9 cellular contexts compared by ENCODE assay signal in genomic region chr9:129994947-129995346, GRCh38. TPM values are rescaled to one million over a fixed set of nuclear protein-coding genes. Genes with fewer than 3 reads are reported as not detected.
DNase-seq lines count a peak whose midpoint lies in the region; ATAC-seq and TF ChIP-seq lines count a peak whose summit lies in the region.
"Had no signal": no experiment of that assay in that cellular context is flagged by ENCODE, and none has a peak within 500 bp of the region (broad histone marks: within the 10 kb centered on the region; RNA-seq: fewer than 3 reads in every experiment).

No MANE protein-coding gene starts in this region.

- H2BK5ac ChIP-seq in mesendoderm (ENCODE audit: low read length), result no peak overlapping the region

- H3K4ac ChIP-seq in mesendoderm (ENCODE audit: low read depth, low read length), result no peak overlapping the region

- H2AK5ac ChIP-seq in mesendoderm (ENCODE audit: low read length), result no peak overlapping the region

- H3K9me2 ChIP-seq in OCI-LY7 (ENCODE audit: insufficient read depth, low read length), result no peaks in the 10 kb centered on the region

- H4K5ac ChIP-seq in mesendoderm (ENCODE audit: low read length), result no peak overlapping the region

- peaks cover 7% of the 10 kb centered on the region for H3K36me3 ChIP-seq in A673 (ENCODE audit: insufficient read depth, low read length, poor library complexity, severe bottlenecking)
- peaks cover 37% of the 10 kb centered on the region for H3K36me3 ChIP-seq in OCI-LY7 (ENCODE audit: insufficient read depth, low read length)
- H3K36me3 ChIP-seq in neutrophil, result peaks cover 10% of the 10 kb centered on the region
- peaks cover 5% of the 10 kb centered on the region for H3K36me3 ChIP-seq in left ventricle myocardium inferior
- H3K36me3 ChIP-seq in WERI-Rb-1, result no peaks in the 10 kb centered on the region; the same call in none of the 2 replicates
- no peaks in the 10 kb centered on the region for H3K36me3 ChIP-seq in mesendoderm (ENCODE audit: control insufficient read depth, insufficient read depth, low read length)

- DNase-seq in A673 (ENCODE audit: low spot score) (no peak), OCI-LY7 (ENCODE audit: low spot score) (no peak), dermis blood vessel endothelial cell (peak; percentile 33), left ventricle myocardium inferior (no peak), WERI-Rb-1 (no peak), mesendoderm (no peak)
- DNase-seq: NCI-H2171 treated with DMSO at 0.1 percent for 48 hours had no signal

- H3K4me3 ChIP-seq in A673 (ENCODE audit: low read depth, low read length, poor library complexity, severe bottlenecking), result no peak overlapping the region
- peak overlapping the region; percentile 47 for H3K4me3 ChIP-seq in OCI-LY7 (ENCODE audit: low read depth, low read length, poor library complexity, severe bottlenecking)
- no peak overlapping the region for H3K4me3 ChIP-seq in neutrophil (ENCODE audit: low read depth in 1 of 2, low read length in 1 of 2)
- no peak overlapping the region for H3K4me3 ChIP-seq in left ventricle myocardium inferior
- H3K4me3 ChIP-seq in WERI-Rb-1 (ENCODE audit: low read depth, low read length), result no peak overlapping the region
- H3K4me3 ChIP-seq in mesendoderm (ENCODE audit: low read length), result no peak overlapping the region

- no peaks in the 10 kb centered on the region for H4K20me1 ChIP-seq in OCI-LY7 (ENCODE audit: insufficient read depth, low read length)

- POLR2A ChIA-PET in A673 (lab: Charles Lee; ENCODE audit: low non-redundant PET) (no interaction called here), OCI-LY7 (lab: Charles Lee) (interaction anchor here (0.6 to 6.8 kb wide), 10 partner anchors 9 to 272 kb away, joined by 3 to 42 read pairs (median 5); no protein-coding TSS in a partner anchor)

- no CpG with 5 or more reads among the region's 4 CpGs for WGBS in mesendoderm (ENCODE audit: extremely low coverage, insufficient coverage, low lambda C conversion rate)

- H3K4me2 ChIP-seq in OCI-LY7 (ENCODE audit: low read length), result peak overlapping the region; percentile 74
- no peak overlapping the region for H3K4me2 ChIP-seq in mesendoderm (ENCODE audit: low read length)

- no peaks in the 10 kb centered on the region for H3K9me3 ChIP-seq in A673 (ENCODE audit: low read depth, low read length, poor library complexity, severe bottlenecking)
- H3K9me3 ChIP-seq in OCI-LY7 (ENCODE audit: low read length), result no peaks in the 10 kb centered on the region
- H3K9me3 ChIP-seq in neutrophil, result no peaks in the 10 kb centered on the region
- no peaks in the 10 kb centered on the region for H3K9me3 ChIP-seq in left ventricle myocardium inferior (replicated peaks)
- no peaks in the 10 kb centered on the region for H3K9me3 ChIP-seq in WERI-Rb-1 (ENCODE audit: severe bottlenecking)

- peaks cover 100% of the 10 kb centered on the region for H3K79me2 ChIP-seq in OCI-LY7 (ENCODE audit: insufficient read depth, low read depth, low read length)
- no peaks in the 10 kb centered on the region for H3K79me2 ChIP-seq in mesendoderm (ENCODE audit: control insufficient read depth, insufficient read depth, low read length)

- TF ChIP-seq CTCF in A673 (conservative IDR thresholded peaks at IDR 0.05; ENCODE audit: low read depth, low read length) (no peak), OCI-LY7 (conservative IDR thresholded peaks at IDR 0.05; ENCODE audit: low read length) (no peak), neutrophil (IDR thresholded peaks at IDR 0.05) (no peak), left ventricle myocardium inferior (IDR thresholded peaks at IDR 0.05; ENCODE audit: borderline replicate concordance) (no peak), WERI-Rb-1 (IDR thresholded peaks at IDR 0.05; ENCODE audit: low read depth, low read length) (no peak)

- intact Hi-C loops in A673 (cut with micrococcal nuclease; ENCODE audit: unreplicated experiment) (no loop called here), OCI-LY7 (cut with micrococcal nuclease; ENCODE audit: unreplicated experiment) (loop anchor here (2.0 kb wide), 1 partner anchor 44 kb away; no protein-coding TSS in a partner anchor), left ventricle myocardium inferior (cut with micrococcal nuclease) (no loop called here)

- H3K9ac ChIP-seq in mesendoderm (ENCODE audit: low read length), result no peak overlapping the region

- H3K79me1 ChIP-seq in mesendoderm (ENCODE audit: low read length), result no peaks in the 10 kb centered on the region

- no peak overlapping the region for H3K56ac ChIP-seq in mesendoderm (ENCODE audit: low read length)

- peaks cover 53% of the 10 kb centered on the region for H3K4me1 ChIP-seq in A673 (ENCODE audit: insufficient read depth, low read length, poor library complexity, severe bottlenecking)
- H3K4me1 ChIP-seq in OCI-LY7 (ENCODE audit: insufficient read depth, low read length, poor library complexity, severe bottlenecking), result peaks cover 99% of the 10 kb centered on the region
- H3K4me1 ChIP-seq in neutrophil (ENCODE audit: control insufficient read depth in 1 of 2, insufficient read depth in 1 of 2, low read depth in 1 of 2, low read length in 1 of 2), result peaks cover 38 to 49% of the 10 kb centered on the region in 2 experiments
- peaks cover 29% of the 10 kb centered on the region for H3K4me1 ChIP-seq in left ventricle myocardium inferior
- H3K4me1 ChIP-seq in mesendoderm (ENCODE audit: control insufficient read depth, low read depth, low read length), result no peaks in the 10 kb centered on the region

- no TSS peak for BruUV-seq in A673 (replicated peaks; lab: Mats Ljungman, UMichigan)
- BruUV-seq in OCI-LY7 (replicated peaks; lab: Mats Ljungman, UMichigan), result no TSS peak

- no peak overlapping the region for H3K18ac ChIP-seq in mesendoderm (ENCODE audit: low read length)

- CTCF ChIA-PET in A673 (lab: Charles Lee) (no interaction called here), OCI-LY7 (lab: Charles Lee; ENCODE audit: unreplicated experiment) (no interaction called here)

- H3K27me3 ChIP-seq in A673 (replicated peaks; ENCODE audit: insufficient read depth, low read depth, low read length, poor library complexity) (no peaks in the 10 kb centered on the region), neutrophil (no peaks in the 10 kb centered on the region), left ventricle myocardium inferior (ENCODE audit: low read depth) (no peaks in the 10 kb centered on the region), WERI-Rb-1 (ENCODE audit: insufficient read depth, low read depth, severe bottlenecking) (no peaks in the 10 kb centered on the region), mesendoderm (ENCODE audit: insufficient read depth, low read length, poor library complexity) (no peaks in the 10 kb centered on the region)

- no peak overlapping the region for H2BK120ac ChIP-seq in mesendoderm (ENCODE audit: low read depth, low read length)

- H3K23ac ChIP-seq in mesendoderm (ENCODE audit: low read length), result no peak overlapping the region

- no peak for ATAC-seq in HG03520 (IDR thresholded peaks at IDR 0.05; ENCODE audit: unreplicated experiment)

- H2BK15ac ChIP-seq in mesendoderm (replicated peaks; ENCODE audit: low read depth), result no peak overlapping the region

- H3K27ac ChIP-seq in A673 (ENCODE audit: low read depth, low read length, poor library complexity, severe bottlenecking), result peak overlapping the region; percentile 68
- H3K27ac ChIP-seq in OCI-LY7 (ENCODE audit: low read depth, low read length, poor library complexity, severe bottlenecking), result peak overlapping the region; percentile 96
- peak overlapping the region; percentile 85 for H3K27ac ChIP-seq in neutrophil
- H3K27ac ChIP-seq in left ventricle myocardium inferior (replicated peaks), result no peak overlapping the region
- no peak overlapping the region for H3K27ac ChIP-seq in WERI-Rb-1
- no peak overlapping the region for H3K27ac ChIP-seq in mesendoderm (ENCODE audit: low read depth, low read length)

- no peak overlapping the region for H4K8ac ChIP-seq in mesendoderm (ENCODE audit: low read depth, low read length)

- no peak overlapping the region; the same call in 1 of the 2 replicates for H2AFZ ChIP-seq in OCI-LY7 (ENCODE audit: low read length)

RNA-seq across cellular contexts. Expression of gene FNBP1, which starts 48.0 kb away (rescaled TPM):
- total RNA-seq in A673 (2021) (200 and 215 TPM in 2 replicates), OCI-LY7 (2022) (164 and 168 TPM in 2 replicates), dermis blood vessel endothelial cell (49.5 and 82.3 TPM in 2 replicates), left ventricle myocardium inferior (20.5 TPM)
- total RNA-seq in OCI-LY7 (2014; rRNA removed; shearing (Covaris generic)), result 93.3 and 117 TPM in 2 replicates
- polyA plus RNA-seq in mesendoderm (2013, experiment 1 of 2), result 18.0 TPM
- polyA plus RNA-seq in mesendoderm (2013, experiment 2 of 2), result 18.4 TPM

RNA-seq across cellular contexts. Expression of gene GPR107, which starts 58.8 kb away (rescaled TPM):
- total RNA-seq in A673 (2021) (47.1 and 50.9 TPM in 2 replicates), OCI-LY7 (2022) (24.3 and 28.8 TPM in 2 replicates), dermis blood vessel endothelial cell (29.3 and 167 TPM in 2 replicates), left ventricle myocardium inferior (23.3 TPM)
- total RNA-seq in OCI-LY7 (2014; rRNA removed; shearing (Covaris generic)), result 8.7 and 10.4 TPM in 2 replicates
- 16.4 TPM for polyA plus RNA-seq in mesendoderm (2013, experiment 1 of 2)
- 16.2 TPM for polyA plus RNA-seq in mesendoderm (2013, experiment 2 of 2)

Comparison
In these comparisons a context has a peak if more than half of its experiments do, and no peak if none do; other contexts are left out.
1. H3K27ac ChIP-seq: peak in A673 (single experiment), OCI-LY7 (single experiment) and neutrophil (single experiment); none in left ventricle myocardium inferior (single experiment), WERI-Rb-1 (single experiment) and mesendoderm (single experiment).